Comparison of ENCODE assay signal across 29 cellular contexts in genomic region chr11:68680541-68681231, GRCh38. TPM values are rescaled to one million over a fixed set of nuclear protein-coding genes. Genes with fewer than 3 reads are reported as not detected.
"Had no signal": no experiment of that assay in that cellular context is flagged by ENCODE, and none has a peak within 500 bp of the region (broad histone marks: within the 10 kb centered on the region; RNA-seq: fewer than 3 reads in every experiment).

No MANE protein-coding gene starts in this region.

- H3K27ac ChIP-seq: adrenal gland, body of pancreas, colonic mucosa, hepatocyte, pancreas, spleen, suprapubic skin, tibial artery, VCaP had no signal

- ATAC-seq: activated T-cell treated with anti-CD3 and anti-CD28 coated beads, Interleukin-2, amount 50 U/mL, for 4 hours; activated T-helper 17 cell treated with anti-CD3 and anti-CD28 coated beads, Interleukin-2, amount 50 U/mL, for 72 hours; body of pancreas; left cardiac atrium; pancreas; right cardiac atrium had no signal

- H3K9me3 ChIP-seq: adrenal gland, body of pancreas, colonic mucosa, pancreas, spleen, suprapubic skin, tibial artery had no signal

- DNase-seq: activated CD4-positive, alpha-beta T cell treated with anti-CD3 and anti-CD28 coated beads for 4 hours; activated CD4-positive, alpha-beta T cell treated with anti-CD3 and anti-CD28 coated beads, Interleukin-2, amount 50 U/mL, for 48 hours; activated CD8-positive, alpha-beta memory T cell treated with anti-CD3 and anti-CD28 coated beads, Interleukin-2, amount 50 U/mL, for 48 hours; activated naive CD4-positive, alpha-beta T cell treated with Interleukin-2 at 50 U/mL for 16 hours; activated naive CD8-positive, alpha-beta T cell treated with anti-CD3 and anti-CD28 coated beads for 36 hours; activated T-cell treated with anti-CD3 and anti-CD28 coated beads, Interleukin-2, amount 50 U/mL, for 4 hours; adrenal gland; body of pancreas; cerebellar nuclear complex; colonic mucosa; effector CD8-positive, alpha-beta T cell; left cardiac atrium; mammary epithelial cell; naive B cell; nephron progenitor cell; nucleus accumbens; pancreas; right cardiac atrium; spleen; stimulated activated naive CD4-positive, alpha-beta T cell; T-helper 9 cell; tibial artery had no signal

- H3K4me3 ChIP-seq: adrenal gland, body of pancreas, colonic mucosa, hepatocyte, pancreas, spleen, suprapubic skin, tibial artery had no signal

- H3K36me3 ChIP-seq: adrenal gland, colonic mucosa, pancreas, spleen, suprapubic skin, tibial artery had no signal

- H2AFZ ChIP-seq: hepatocyte had no signal

- H3K4me2 ChIP-seq: hepatocyte had no signal

RNA-seq across cellular contexts. Expression of gene GAL, which starts 3.7 kb away (rescaled TPM):
- total RNA-seq: aorta, frontal cortex, right cardiac atrium, spleen had no signal
- polyA plus RNA-seq: liver, spleen had no signal
